Comparison of ENCODE assay signal across 2 cellular contexts in the genomic region with DNA sequence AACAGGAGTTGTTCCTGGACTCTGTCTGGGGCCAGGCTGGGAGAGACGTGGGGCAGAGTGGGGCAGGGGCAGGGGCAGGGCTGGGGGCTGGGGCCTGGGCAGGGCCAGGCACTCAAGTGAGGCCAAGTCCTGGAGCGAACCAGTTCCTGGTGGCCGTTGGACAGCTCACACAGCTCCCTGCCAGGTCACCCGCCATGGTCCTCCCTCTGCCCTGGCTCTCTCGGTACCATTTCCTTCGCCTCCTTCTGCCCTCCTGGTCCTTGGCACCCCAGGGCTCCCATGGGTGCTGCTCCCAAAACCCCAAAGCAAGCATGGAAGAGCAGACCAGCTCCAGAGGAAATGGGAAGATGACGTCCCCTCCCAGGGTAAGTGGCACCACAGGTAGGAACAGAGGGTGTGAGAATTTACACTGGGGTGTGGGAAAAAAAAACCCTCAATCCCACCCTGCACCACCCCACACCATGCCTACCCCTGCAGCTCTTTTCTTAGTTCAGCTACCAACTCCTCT.
TF ChIP-seq lines count a peak whose summit lies in the region.

TSS of gene MCCD1 (plus strand) at position 142 of the 508 bp plus-strand sequence. CDS start at position 195, 53 bp downstream.

TF ChIP-seq in PFSK-1, 5 proteins besides CTCF, POLR2A, EP300 and RAD21:
- TF ChIP-seq FOXP2 (optimal IDR thresholded peaks at IDR 0.05; ENCODE audit: borderline replicate concordance, extremely low read depth, extremely low read length, insufficient read depth) (no peak), REST (IDR thresholded peaks at IDR 0.05; ENCODE audit: insufficient read depth in 1 of 2, low read depth in 2 of 2, low read length in 2 of 2) (no peak), SIN3A (IDR thresholded peaks at IDR 0.05; ENCODE audit: borderline replicate concordance, insufficient read depth, low read length) (peak; percentile 34; the same call in 1 of the 2 replicates), TAF1 (IDR thresholded peaks at IDR 0.05; ENCODE audit: borderline replicate concordance, insufficient read depth, low read length) (no peak)

TF ChIP-seq in endothelial cell of umbilical vein, 7 proteins besides CTCF, POLR2A, EP300 and RAD21:
- peak; percentile 15 for TF ChIP-seq POLR2AphosphoS5 (IDR thresholded peaks at IDR 0.05; ENCODE audit: insufficient read depth, low read depth, low read length)
- TF ChIP-seq FOS (IDR thresholded peaks at IDR 0.05; ENCODE audit: borderline replicate concordance, insufficient read depth, low read length): no peak
